ENCODE assay signal across 12 cellular contexts in genomic region chr15:58520936-58521292, GRCh38.
DNase-seq lines count a peak whose midpoint lies in the region; ATAC-seq and TF ChIP-seq lines count a peak whose summit lies in the region.
"Had no signal": no experiment of that assay in that cellular context is flagged by ENCODE, and none has a peak within 500 bp of the region (broad histone marks: within the 10 kb centered on the region; RNA-seq: fewer than 3 reads in every experiment).

No MANE protein-coding gene starts in this region.

- CTCF ChIA-PET in mammary epithelial cell (lab: Charles Lee; ENCODE audit: low non-redundant PET), result no interaction called here

- H3K79me1 ChIP-seq in mesendoderm (ENCODE audit: low read length), result no peaks in the 10 kb centered on the region

- no peak overlapping the region for H3K18ac ChIP-seq in mesendoderm (ENCODE audit: low read length)

- H3K4me3 ChIP-seq in BLaER1 (peak overlapping the region; percentile 57), mammary epithelial cell (replicated peaks in 1 of 3; ENCODE audit: insufficient read depth in 1 of 3, low read depth in 2 of 3, low read length in 3 of 3) (no peak overlapping the region), mesendoderm (ENCODE audit: low read length) (no peak overlapping the region)
- H3K4me3 ChIP-seq: adrenal gland had no signal

- H2AK5ac ChIP-seq in mesendoderm (ENCODE audit: low read length), result no peak overlapping the region

- no peak overlapping the region for H4K8ac ChIP-seq in mesendoderm (ENCODE audit: low read depth, low read length)

- no peaks in the 10 kb centered on the region; the same call in 1 of the 2 replicates for H3K36me3 ChIP-seq in BLaER1
- no peaks in the 10 kb centered on the region for H3K36me3 ChIP-seq in mammary epithelial cell (ENCODE audit: insufficient read depth, low read length)
- H3K36me3 ChIP-seq in mesendoderm (ENCODE audit: control insufficient read depth, insufficient read depth, low read length), result no peaks in the 10 kb centered on the region
- H3K36me3 ChIP-seq: adrenal gland had no signal

- dilution Hi-C loops in mammary epithelial cell (cut with HindIII; ENCODE audit: low sequenced_read_pairs), result no loop called here

- H3K56ac ChIP-seq in mesendoderm (ENCODE audit: low read length), result peak overlapping the region; percentile 75

- ATAC-seq in GM18868 (IDR thresholded peaks at IDR 0.05; ENCODE audit: unreplicated experiment), result no peak
- ATAC-seq: Panc1; stimulated activated naive CD8-positive, alpha-beta T cell treated with anti-CD3 and anti-CD28 coated beads, Interleukin-15, Interleukin-2, amounts not matched to agents 100 U/mL and 50 U/mL, for 24 hours had no signal

- H3K4ac ChIP-seq in mesendoderm (ENCODE audit: low read depth, low read length), result no peak overlapping the region

- H3K9ac ChIP-seq in BLaER1 (peak overlapping the region; percentile 71), mammary epithelial cell (ENCODE audit: insufficient read depth, low read length) (no peak overlapping the region), mesendoderm (ENCODE audit: low read length) (peak overlapping the region; percentile 10)

- no peak overlapping the region for H2BK15ac ChIP-seq in mesendoderm (replicated peaks; ENCODE audit: low read depth)

- WGBS in mammary epithelial cell (ENCODE audit: low coverage, missing lambda C conversion rate), result 94% methylated on average over 4 of the region's 4 CpGs
- WGBS in mesendoderm (ENCODE audit: extremely low coverage, insufficient coverage, low lambda C conversion rate), result no CpG with 5 or more reads among the region's 4 CpGs

- H3K79me2 ChIP-seq in mammary epithelial cell (ENCODE audit: insufficient read depth, low read length) (no peaks in the 10 kb centered on the region), mesendoderm (ENCODE audit: control insufficient read depth, insufficient read depth, low read length) (no peaks in the 10 kb centered on the region)

- H2AFZ ChIP-seq in mammary epithelial cell (ENCODE audit: low read depth, low read length), result peak overlapping the region; percentile 83

- peak overlapping the region; percentile 89 for H3K27ac ChIP-seq in BLaER1
- H3K27ac ChIP-seq in mammary epithelial cell (ENCODE audit: insufficient read depth, low read depth, low read length), result no peak overlapping the region
- H3K27ac ChIP-seq in mesendoderm (ENCODE audit: low read depth, low read length), result no peak overlapping the region

- peak overlapping the region; percentile 94 for H3K4me2 ChIP-seq in BLaER1
- no peak overlapping the region for H3K4me2 ChIP-seq in mammary epithelial cell (ENCODE audit: insufficient read depth, low read depth, low read length)
- no peak overlapping the region for H3K4me2 ChIP-seq in mesendoderm (ENCODE audit: low read length)

- BruUV-seq in mammary epithelial cell (replicated peaks; lab: Mats Ljungman, UMichigan), result no TSS peak

- H3K4me1 ChIP-seq in BLaER1 (peaks cover 71% of the 10 kb centered on the region), mammary epithelial cell (ENCODE audit: insufficient read depth, low read length) (peaks cover 22% of the 10 kb centered on the region), mesendoderm (ENCODE audit: control insufficient read depth, low read depth, low read length) (peaks cover 11% of the 10 kb centered on the region)

- H2BK120ac ChIP-seq in mesendoderm (ENCODE audit: low read depth, low read length), result no peak overlapping the region

- intact Hi-C loops in mammary epithelial cell (cut with micrococcal nuclease), result no loop called here

- DNase-seq in Kasumi-1 (lab: John Stamatoyannopoulos, UW) (peak; percentile 34 to 48), mammary epithelial cell (no peak), mesendoderm (peak; percentile 11), SIG-M5 (lab: John Stamatoyannopoulos, UW) (no peak)
- no peak for DNase-seq in stimulated activated CD4-positive, alpha-beta T cell treated with anti-CD3 and anti-CD28 coated beads, Interleukin-4, amount 100 ng/mL, for 4 hours
- no peak for DNase-seq in effector CD8-positive, alpha-beta T cell (lab: John Stamatoyannopoulos, UW)
- DNase-seq: effector CD4-positive, alpha-beta T cell; stimulated activated naive CD8-positive, alpha-beta T cell treated with anti-CD3 and anti-CD28 coated beads, Interleukin-15, Interleukin-2, amounts not matched to agents 100 U/mL and 50 U/mL, for 24 hours had no signal

- no peak for TF ChIP-seq CTCF in mammary epithelial cell (conservative IDR thresholded peaks at IDR 0.05 in 1 of 2, IDR thresholded peaks at IDR 0.05 in 1 of 2; ENCODE audit: extremely low read depth in 1 of 2, insufficient read depth in 1 of 2, low read depth in 1 of 2, low read length in 2 of 2)

- H4K5ac ChIP-seq in mesendoderm (ENCODE audit: low read length), result peak overlapping the region; percentile 36

- in situ Hi-C loops in mammary epithelial cell (cut with MboI; ENCODE audit: low sequenced_read_pairs in 2 of 2), result no loop called here

- no peak overlapping the region for H3K23ac ChIP-seq in mesendoderm (ENCODE audit: low read length)

- H4K20me1 ChIP-seq in BLaER1 (no peaks in the 10 kb centered on the region), mammary epithelial cell (ENCODE audit: insufficient read depth, low read length) (no peaks in the 10 kb centered on the region)

- H3K27me3 ChIP-seq in BLaER1 (no peaks in the 10 kb centered on the region), mammary epithelial cell (ENCODE audit: insufficient read depth, low read length) (no peaks in the 10 kb centered on the region), mesendoderm (ENCODE audit: insufficient read depth, low read length, poor library complexity) (no peaks in the 10 kb centered on the region)
- H3K27me3 ChIP-seq: adrenal gland had no signal

- H2BK5ac ChIP-seq in mesendoderm (ENCODE audit: low read length), result peak overlapping the region; percentile 48

- peaks cover 14% of the 10 kb centered on the region for H3K9me3 ChIP-seq in BLaER1
- H3K9me3 ChIP-seq in mammary epithelial cell (replicated peaks; ENCODE audit: insufficient read depth, low read length), result no peaks in the 10 kb centered on the region
- H3K9me3 ChIP-seq: adrenal gland had no signal

Comparison
In these comparisons a context has a peak if more than half of its experiments do, and no peak if none do; other contexts are left out.
1. DNase-seq: peak in Kasumi-1 (2 of 2) and mesendoderm (single experiment); none in mammary epithelial cell (single experiment), SIG-M5 (single experiment), stimulated activated CD4-positive, alpha-beta T cell treated with anti-CD3 and anti-CD28 coated beads, Interleukin-4, amount 100 ng/mL, for 4 hours (0 of 2) and effector CD8-positive, alpha-beta T cell (single experiment).